In the genomic region with DNA sequence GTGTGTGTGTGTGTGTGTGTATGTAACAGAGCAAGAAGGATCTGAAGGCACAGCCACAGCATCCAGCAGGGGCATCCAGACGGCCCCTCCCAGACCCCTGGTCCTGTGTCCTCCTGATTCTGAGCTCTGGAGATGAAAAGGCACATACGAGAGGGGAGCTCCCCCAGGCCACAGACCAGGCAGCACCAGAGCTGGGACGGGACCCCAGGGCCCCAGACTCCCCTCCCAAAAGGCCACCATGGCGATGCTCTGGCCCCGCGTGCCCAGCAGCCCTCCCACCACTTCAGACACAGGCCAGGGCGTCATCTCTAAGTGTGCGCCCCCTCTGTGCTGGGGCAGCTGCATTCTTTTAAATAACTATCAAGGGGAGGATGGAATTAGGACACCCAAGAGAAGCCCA, we compare ENCODE assay signal across 14 cellular contexts.
DNase-seq lines count a peak whose midpoint lies in the region; ATAC-seq and TF ChIP-seq lines count a peak whose summit lies in the region.
"Had no signal": no experiment of that assay in that cellular context is flagged by ENCODE, and none has a peak within 500 bp of the region (broad histone marks: within the 10 kb centered on the region; RNA-seq: fewer than 3 reads in every experiment).

No MANE protein-coding gene starts in this region.

- POLR2A ChIA-PET in activated CD4-positive, alpha-beta memory T cell treated with anti-CD3 and anti-CD28 coated beads, Interleukin-2, amount 10 ng/mL, durations not matched to agents 7 days and 5 days (lab: Charles Lee): no interaction called here
- POLR2A ChIA-PET in activated CD4-positive, alpha-beta memory T cell treated with anti-CD3 and anti-CD28 coated beads for 36 hours (lab: Charles Lee): no interaction called here
- POLR2A ChIA-PET in naive thymus-derived CD4-positive, alpha-beta T cell (lab: Charles Lee): no interaction called here

- no peaks in the 10 kb centered on the region for H3K36me3 ChIP-seq in naive thymus-derived CD4-positive, alpha-beta T cell (ENCODE audit: control insufficient read depth in 2 of 3, insufficient read depth in 3 of 3, low read length in 3 of 3)
- no peaks in the 10 kb centered on the region for H3K36me3 ChIP-seq in lower lobe of right lung
- H3K36me3 ChIP-seq: BLaER1 had no signal

- intact Hi-C loops in activated CD4-positive, alpha-beta memory T cell treated with anti-CD3 and anti-CD28 coated beads for 36 hours (cut with micrococcal nuclease): no loop called here
- intact Hi-C loops in posterior vena cava (cut with DNase I) (no loop called here), lower lobe of right lung (cut with DNase I) (no loop called here)
- intact Hi-C loops in naive thymus-derived CD4-positive, alpha-beta T cell (cut with micrococcal nuclease): no loop called here

- H3K4me1 Mint-ChIP-seq in activated CD4-positive, alpha-beta memory T cell treated with anti-CD3 and anti-CD28 coated beads, Interleukin-2, amount 10 ng/mL, durations not matched to agents 7 days and 5 days: no peaks in the 10 kb centered on the region
- H3K4me1 Mint-ChIP-seq in activated CD4-positive, alpha-beta memory T cell treated with anti-CD3 and anti-CD28 coated beads for 36 hours (ENCODE audit: low read depth): no peaks in the 10 kb centered on the region
- H3K4me1 Mint-ChIP-seq in type B pancreatic cell (ENCODE audit: unreplicated experiment): peaks cover 4% of the 10 kb centered on the region
- no peaks in the 10 kb centered on the region for H3K4me1 Mint-ChIP-seq in naive thymus-derived CD4-positive, alpha-beta T cell

- H3K9me3 Mint-ChIP-seq in activated CD4-positive, alpha-beta memory T cell treated with anti-CD3 and anti-CD28 coated beads, Interleukin-2, amount 10 ng/mL, durations not matched to agents 7 days and 5 days: peaks cover 13% of the 10 kb centered on the region
- peaks cover 18% of the 10 kb centered on the region for H3K9me3 Mint-ChIP-seq in activated CD4-positive, alpha-beta memory T cell treated with anti-CD3 and anti-CD28 coated beads for 36 hours
- H3K9me3 Mint-ChIP-seq in type B pancreatic cell: peaks cover 6% of the 10 kb centered on the region
- H3K9me3 Mint-ChIP-seq in naive thymus-derived CD4-positive, alpha-beta T cell: peaks cover 0 to 28% (median 13%) of the 10 kb centered on the region in 11 donors

- CTCF ChIA-PET in activated CD4-positive, alpha-beta memory T cell treated with anti-CD3 and anti-CD28 coated beads, Interleukin-2, amount 10 ng/mL, durations not matched to agents 7 days and 5 days (lab: Charles Lee): no interaction called here
- CTCF ChIA-PET in activated CD4-positive, alpha-beta memory T cell treated with anti-CD3 and anti-CD28 coated beads for 36 hours (lab: Charles Lee): no interaction called here
- CTCF ChIA-PET in naive thymus-derived CD4-positive, alpha-beta T cell (lab: Charles Lee): no interaction called here

- H3K4me3 ChIP-seq in naive thymus-derived CD4-positive, alpha-beta T cell (ENCODE audit: low read length): no peak overlapping the region
- H3K4me3 ChIP-seq in lower lobe of right lung: no peak overlapping the region
- H3K4me3 ChIP-seq: BLaER1 had no signal

- H3K27me3 Mint-ChIP-seq in activated CD4-positive, alpha-beta memory T cell treated with anti-CD3 and anti-CD28 coated beads, Interleukin-2, amount 10 ng/mL, durations not matched to agents 7 days and 5 days: no peaks in the 10 kb centered on the region
- peaks cover 1% of the 10 kb centered on the region for H3K27me3 Mint-ChIP-seq in activated CD4-positive, alpha-beta memory T cell treated with anti-CD3 and anti-CD28 coated beads for 36 hours
- H3K27me3 Mint-ChIP-seq in type B pancreatic cell: peaks cover 28% of the 10 kb centered on the region
- peaks cover 0 to 17% (median 5%) of the 10 kb centered on the region in 5 donors for H3K27me3 Mint-ChIP-seq in naive thymus-derived CD4-positive, alpha-beta T cell

- ATAC-seq in naive thymus-derived CD4-positive, alpha-beta T cell: no peak
- no peak for ATAC-seq in lower lobe of right lung
- ATAC-seq: HepG2 had no signal

- peak; percentile 11 for DNase-seq in activated CD4-positive, alpha-beta memory T cell treated with anti-CD3 and anti-CD28 coated beads, Interleukin-2, amount 10 ng/mL, durations not matched to agents 7 days and 5 days
- DNase-seq in activated CD4-positive, alpha-beta memory T cell treated with anti-CD3 and anti-CD28 coated beads for 36 hours: no peak
- peak; percentile 49 for DNase-seq in posterior vena cava (ENCODE audit: low spot score)
- DNase-seq in type B pancreatic cell (ENCODE audit: extremely low spot score, unreplicated experiment): peak; percentile 39
- DNase-seq in NOMO-1 treated with dmso at 0.1 percent for 144 hours (lab: John Stamatoyannopoulos, UW; ENCODE audit: unreplicated experiment): no peak
- no peak for DNase-seq in naive thymus-derived CD4-positive, alpha-beta T cell
- DNase-seq in lower lobe of right lung: no peak
- DNase-seq: DMS53, GF-D8, HCEC 1CT, HFFc6 had no signal

- no peaks in the 10 kb centered on the region for H3K27me3 ChIP-seq in naive thymus-derived CD4-positive, alpha-beta T cell (ENCODE audit: control insufficient read depth in 2 of 2, insufficient read depth in 2 of 2, low read length in 2 of 2)
- H3K27me3 ChIP-seq in lower lobe of right lung (ENCODE audit: low read depth): no peaks in the 10 kb centered on the region
- H3K27me3 ChIP-seq: BLaER1 had no signal

- no peaks in the 10 kb centered on the region for H3K4me1 ChIP-seq in naive thymus-derived CD4-positive, alpha-beta T cell (ENCODE audit: control insufficient read depth in 2 of 2, insufficient read depth in 2 of 2, low read length in 2 of 2)
- H3K4me1 ChIP-seq in lower lobe of right lung: no peaks in the 10 kb centered on the region
- H3K4me1 ChIP-seq: BLaER1 had no signal

- H3K9me3 ChIP-seq in naive thymus-derived CD4-positive, alpha-beta T cell (ENCODE audit: control insufficient read depth in 2 of 3, low read length in 3 of 3): peaks cover 0 to 25% (median 3%) of the 10 kb centered on the region in 3 experiments
- H3K9me3 ChIP-seq in lower lobe of right lung: peaks cover 13% of the 10 kb centered on the region

- no peak for TF ChIP-seq CTCF in type B pancreatic cell (conservative IDR thresholded peaks at IDR 0.05)
- TF ChIP-seq CTCF in lower lobe of right lung (IDR thresholded peaks at IDR 0.05): no peak

- H3K27ac ChIP-seq in naive thymus-derived CD4-positive, alpha-beta T cell (ENCODE audit: low read depth, low read length): no peak overlapping the region
- no peak overlapping the region for H3K27ac ChIP-seq in lower lobe of right lung
- H3K27ac ChIP-seq: 22Rv1, BLaER1 had no signal

- H3K27ac Mint-ChIP-seq in activated CD4-positive, alpha-beta memory T cell treated with anti-CD3 and anti-CD28 coated beads, Interleukin-2, amount 10 ng/mL, durations not matched to agents 7 days and 5 days: no peak overlapping the region
- no peak overlapping the region for H3K27ac Mint-ChIP-seq in activated CD4-positive, alpha-beta memory T cell treated with anti-CD3 and anti-CD28 coated beads for 36 hours
- no peak overlapping the region for H3K27ac Mint-ChIP-seq in type B pancreatic cell
- no peak overlapping the region for H3K27ac Mint-ChIP-seq in naive thymus-derived CD4-positive, alpha-beta T cell
- H3K27ac Mint-ChIP-seq: HFFc6 had no signal

- no peak overlapping the region for H3K4me3 Mint-ChIP-seq in activated CD4-positive, alpha-beta memory T cell treated with anti-CD3 and anti-CD28 coated beads, Interleukin-2, amount 10 ng/mL, durations not matched to agents 7 days and 5 days
- no peak overlapping the region for H3K4me3 Mint-ChIP-seq in activated CD4-positive, alpha-beta memory T cell treated with anti-CD3 and anti-CD28 coated beads for 36 hours
- H3K4me3 Mint-ChIP-seq in type B pancreatic cell: no peak overlapping the region
- H3K4me3 Mint-ChIP-seq in naive thymus-derived CD4-positive, alpha-beta T cell: no peak overlapping the region
- H3K4me3 Mint-ChIP-seq: HFFc6 had no signal

- no peaks in the 10 kb centered on the region for H3K36me3 Mint-ChIP-seq in activated CD4-positive, alpha-beta memory T cell treated with anti-CD3 and anti-CD28 coated beads, Interleukin-2, amount 10 ng/mL, durations not matched to agents 7 days and 5 days (ENCODE audit: low read depth)
- peaks cover 8% of the 10 kb centered on the region for H3K36me3 Mint-ChIP-seq in activated CD4-positive, alpha-beta memory T cell treated with anti-CD3 and anti-CD28 coated beads for 36 hours
- no peaks in the 10 kb centered on the region for H3K36me3 Mint-ChIP-seq in type B pancreatic cell
- H3K36me3 Mint-ChIP-seq in naive thymus-derived CD4-positive, alpha-beta T cell: peaks cover 0 to 13% (median 5%) of the 10 kb centered on the region in 5 donors

Comparison
In these comparisons a context has a peak if more than half of its experiments do, and no peak if none do; other contexts are left out.
1. DNase-seq: peak in activated CD4-positive, alpha-beta memory T cell treated with anti-CD3 and anti-CD28 coated beads, Interleukin-2, amount 10 ng/mL, durations not matched to agents 7 days and 5 days (single experiment), posterior vena cava (single experiment) and type B pancreatic cell (single experiment); none in activated CD4-positive, alpha-beta memory T cell treated with anti-CD3 and anti-CD28 coated beads for 36 hours (single experiment), NOMO-1 treated with dmso at 0.1 percent for 144 hours (single experiment), naive thymus-derived CD4-positive, alpha-beta T cell (0 of 9) and lower lobe of right lung (single experiment).